Comparison of ENCODE assay signal across 18 cellular contexts in the genomic region with DNA sequence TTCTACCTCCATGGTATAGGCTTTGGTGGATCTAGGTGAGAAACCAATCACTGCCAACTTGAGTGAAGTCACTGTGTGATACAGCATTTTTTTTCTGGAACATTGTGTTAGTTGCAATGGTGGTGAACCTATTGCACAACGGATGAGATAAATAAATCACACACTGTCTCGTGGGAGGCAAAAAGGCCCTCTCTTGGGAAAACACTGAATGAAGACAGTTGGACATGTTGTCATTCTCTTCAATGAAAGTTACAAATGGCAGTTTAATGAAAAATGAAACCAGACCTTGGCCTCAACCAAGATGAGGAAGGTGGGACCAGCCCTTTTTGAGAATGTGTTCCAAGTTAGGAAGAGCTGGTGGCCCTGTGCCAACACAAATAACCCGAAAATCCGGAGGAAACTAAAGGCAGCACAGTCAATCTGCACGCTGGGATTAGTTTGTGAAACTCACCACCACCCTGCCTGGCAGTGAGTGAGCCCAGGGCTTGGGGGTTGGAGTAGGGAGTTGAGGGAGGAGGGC. TPM values are rescaled to one million over a fixed set of nuclear protein-coding genes. Genes with fewer than 3 reads are reported as not detected.
DNase-seq lines count a peak whose midpoint lies in the region; ATAC-seq and TF ChIP-seq lines count a peak whose summit lies in the region.
"Had no signal": no experiment of that assay in that cellular context is flagged by ENCODE, and none has a peak within 500 bp of the region (broad histone marks: within the 10 kb centered on the region; RNA-seq: fewer than 3 reads in every experiment).

No MANE protein-coding gene starts in this region.

- DNase-seq in SJCRH30 (peak; percentile 51 to 78), fibroblast of peridontal ligament (ENCODE audit: extremely low read depth) (peak; percentile 4), renal cortical epithelial cell (ENCODE audit: low read depth) (peak; percentile 71)
- no peak for DNase-seq in central memory CD4-positive, alpha-beta T cell
- no peak for DNase-seq in activated T-cell treated with anti-CD3 and anti-CD28 coated beads, Interleukin-2, amount 50 U/mL, for 72 hours
- DNase-seq: activated CD8-positive, alpha-beta T cell treated with anti-CD3 and anti-CD28 coated beads for 36 hours; activated effector memory CD4-positive, alpha-beta T cell treated with Interleukin-2 at 50 U/mL for 16 hours; CD4-positive, alpha-beta memory T cell; head of caudate nucleus; kidney glomerular epithelial cell; NCI-H1092 treated with DMSO at 0.1 percent for 48 hours; NK-92 treated with Interleukin-12 subunit alpha and Interleukin-12 subunit beta, amount 100 ng/mL, for 24 hours; SK-N-SH had no signal

- H3K4me1 ChIP-seq in HEK293 (ENCODE audit: control insufficient read depth, insufficient read depth, low read length), result no peaks in the 10 kb centered on the region; the same call in 1 of the 2 replicates
- peaks cover 13% of the 10 kb centered on the region for H3K4me1 ChIP-seq in SJCRH30
- H3K4me1 ChIP-seq: parathyroid adenoma had no signal

- H3K4me1 Mint-ChIP-seq in activated T-cell treated with anti-CD3 and anti-CD28 coated beads, Interleukin-2, amount 50 U/mL, for 72 hours (ENCODE audit: low read depth), result no peaks in the 10 kb centered on the region
- H3K4me1 Mint-ChIP-seq: brain; CD4-positive, alpha-beta memory T cell had no signal

- CTCF ChIA-PET in HEK293 (lab: Yijun Ruan, JAX), result interaction anchor here (0.7 kb wide), 1 partner anchor 29 kb away, joined by 3 read pairs; no protein-coding TSS in a partner anchor

- H3K36me3 Mint-ChIP-seq in activated T-cell treated with anti-CD3 and anti-CD28 coated beads, Interleukin-2, amount 50 U/mL, for 72 hours (ENCODE audit: insufficient read depth in 2 of 2), result no peaks in the 10 kb centered on the region
- H3K36me3 Mint-ChIP-seq: brain; CD4-positive, alpha-beta memory T cell had no signal

- H3K9me3 Mint-ChIP-seq in activated T-cell treated with anti-CD3 and anti-CD28 coated beads, Interleukin-2, amount 50 U/mL, for 72 hours, result peaks cover 0 to 1% of the 10 kb centered on the region in 2 donors
- H3K9me3 Mint-ChIP-seq: activated CD8-positive, alpha-beta T cell treated with anti-CD3 and anti-CD28 coated beads for 36 hours had no signal

- H3K4me3 ChIP-seq in HEK293 (ENCODE audit: low read depth, low read length) (no peak overlapping the region), SJCRH30 (no peak overlapping the region)
- H3K4me3 ChIP-seq: thoracic aorta had no signal

- POLR2A ChIA-PET in HEK293 (lab: Yijun Ruan, JAX), result no interaction called here

- H3K27ac Mint-ChIP-seq in activated T-cell treated with anti-CD3 and anti-CD28 coated beads, Interleukin-2, amount 50 U/mL, for 72 hours, result no peak overlapping the region
- H3K27ac Mint-ChIP-seq: activated CD8-positive, alpha-beta T cell treated with anti-CD3 and anti-CD28 coated beads for 36 hours; brain; CD4-positive, alpha-beta memory T cell had no signal

- no peak for TF ChIP-seq CTCF in HEK293 (tag by site-specific recombination; IDR thresholded peaks at IDR 0.05)

- no peak overlapping the region for H3K4me3 Mint-ChIP-seq in activated T-cell treated with anti-CD3 and anti-CD28 coated beads, Interleukin-2, amount 50 U/mL, for 72 hours
- H3K4me3 Mint-ChIP-seq: activated CD8-positive, alpha-beta T cell treated with anti-CD3 and anti-CD28 coated beads for 36 hours; CD4-positive, alpha-beta memory T cell had no signal

- H3K36me3 ChIP-seq in HEK293 (ENCODE audit: control insufficient read depth in 2 of 2, insufficient read depth in 1 of 2, low read length in 2 of 2), result no peaks in the 10 kb centered on the region
- no peaks in the 10 kb centered on the region for H3K36me3 ChIP-seq in SJCRH30
- H3K36me3 ChIP-seq: thoracic aorta had no signal

- H3K27me3 ChIP-seq in SJCRH30, result no peaks in the 10 kb centered on the region

- H3K27ac ChIP-seq in HEK293 (ENCODE audit: extremely low read depth, low read depth, low read length) (no peak overlapping the region; the same call in 1 of the 2 replicates), SJCRH30 (no peak overlapping the region)
- H3K27ac ChIP-seq: parathyroid adenoma, thoracic aorta had no signal

- peaks cover 37% of the 10 kb centered on the region for H3K27me3 Mint-ChIP-seq in activated T-cell treated with anti-CD3 and anti-CD28 coated beads, Interleukin-2, amount 50 U/mL, for 72 hours (ENCODE audit: low read depth)

- H3K9me3 ChIP-seq in HEK293 (ENCODE audit: control insufficient read depth, insufficient read depth, low read depth, low read length) (no peaks in the 10 kb centered on the region), SJCRH30 (replicated peaks) (no peaks in the 10 kb centered on the region)
- H3K9me3 ChIP-seq: SK-N-SH, thoracic aorta had no signal

- no peak for ATAC-seq in activated T-cell treated with anti-CD3 and anti-CD28 coated beads, Interleukin-2, amount 50 U/mL, for 72 hours (replicated peaks in 1 of 2)
- no peak for ATAC-seq in HG03095 (IDR thresholded peaks at IDR 0.05; ENCODE audit: unreplicated experiment)
- ATAC-seq: activated CD8-positive, alpha-beta T cell treated with anti-CD3 and anti-CD28 coated beads for 36 hours had no signal

TF ChIP-seq in HEK293, 187 proteins besides CTCF, POLR2A, EP300 and RAD21 (continues in another document):
- TF ChIP-seq KLF1 (tag by site-specific recombination; IDR thresholded peaks at IDR 0.05) (peak; percentile 59; the same call in 1 of the 2 replicates), ZFP41 (tag by site-specific recombination; IDR thresholded peaks at IDR 0.05; ENCODE audit: borderline replicate concordance) (no peak), ZNF155 (tag by site-specific recombination; IDR thresholded peaks at IDR 0.05) (no peak), FEZF1 (tag by site-specific recombination; IDR thresholded peaks at IDR 0.05) (peak; percentile 67), SP7 (tag by site-specific recombination; IDR thresholded peaks at IDR 0.05) (peak; percentile 15; the same call in 1 of the 2 replicates), ZNF654 (tag by site-specific recombination; IDR thresholded peaks at IDR 0.05; ENCODE audit: low read depth) (no peak), ZNF610 (tag by site-specific recombination; IDR thresholded peaks at IDR 0.05; ENCODE audit: borderline replicate concordance) (no peak), ZFP69B (tag by site-specific recombination; IDR thresholded peaks at IDR 0.05) (peak; percentile 63; the same call in 1 of the 2 replicates), ZNF341 (tag by site-specific recombination; IDR thresholded peaks at IDR 0.05; ENCODE audit: low read depth) (peak; percentile 67; the same call in 1 of the 2 replicates), GLI4 (tag by site-specific recombination; IDR thresholded peaks at IDR 0.05) (no peak), SP3 (tag by site-specific recombination; IDR thresholded peaks at IDR 0.05) (no peak), ZNF629 (tag by site-specific recombination; IDR thresholded peaks at IDR 0.05) (0 out of 2 replicates have a peak, but pooled peaks have one; percentile 10), YY2 (tag by site-specific recombination; IDR thresholded peaks at IDR 0.05) (0 out of 2 replicates have a peak, but pooled peaks have one; percentile 33), ZNF660 (tag by site-specific recombination; IDR thresholded peaks at IDR 0.05) (0 out of 2 replicates have a peak, but pooled peaks have one; percentile 51)
- TF ChIP-seq, protein P1, sequence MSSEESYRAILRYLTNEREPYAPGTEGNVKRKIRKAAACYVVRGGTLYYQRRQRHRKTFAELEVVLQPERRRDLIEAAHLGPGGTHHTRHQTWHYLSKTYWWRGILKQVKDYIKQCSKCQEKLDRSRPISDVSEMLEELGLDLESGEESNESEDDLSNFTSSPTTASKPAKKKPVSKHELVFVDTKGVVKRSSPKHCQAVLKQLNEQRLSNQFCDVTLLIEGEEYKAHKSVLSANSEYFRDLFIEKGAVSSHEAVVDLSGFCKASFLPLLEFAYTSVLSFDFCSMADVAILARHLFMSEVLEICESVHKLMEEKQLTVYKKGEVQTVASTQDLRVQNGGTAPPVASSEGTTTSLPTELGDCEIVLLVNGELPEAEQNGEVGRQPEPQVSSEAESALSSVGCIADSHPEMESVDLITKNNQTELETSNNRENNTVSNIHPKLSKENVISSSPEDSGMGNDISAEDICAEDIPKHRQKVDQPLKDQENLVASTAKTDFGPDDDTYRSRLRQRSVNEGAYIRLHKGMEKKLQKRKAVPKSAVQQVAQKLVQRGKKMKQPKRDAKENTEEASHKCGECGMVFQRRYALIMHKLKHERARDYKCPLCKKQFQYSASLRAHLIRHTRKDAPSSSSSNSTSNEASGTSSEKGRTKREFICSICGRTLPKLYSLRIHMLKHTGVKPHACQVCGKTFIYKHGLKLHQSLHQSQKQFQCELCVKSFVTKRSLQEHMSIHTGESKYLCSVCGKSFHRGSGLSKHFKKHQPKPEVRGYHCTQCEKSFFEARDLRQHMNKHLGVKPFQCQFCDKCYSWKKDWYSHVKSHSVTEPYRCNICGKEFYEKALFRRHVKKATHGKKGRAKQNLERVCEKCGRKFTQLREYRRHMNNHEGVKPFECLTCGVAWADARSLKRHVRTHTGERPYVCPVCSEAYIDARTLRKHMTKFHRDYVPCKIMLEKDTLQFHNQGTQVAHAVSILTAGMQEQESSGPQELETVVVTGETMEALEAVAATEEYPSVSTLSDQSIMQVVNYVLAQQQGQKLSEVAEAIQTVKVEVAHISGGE (tag by site-specific recombination; conservative IDR thresholded peaks at IDR 0.05; ENCODE audit: low read depth), result 0 out of 2 replicates have a peak, but pooled peaks have one; percentile 13
- TF ChIP-seq, protein P2, sequence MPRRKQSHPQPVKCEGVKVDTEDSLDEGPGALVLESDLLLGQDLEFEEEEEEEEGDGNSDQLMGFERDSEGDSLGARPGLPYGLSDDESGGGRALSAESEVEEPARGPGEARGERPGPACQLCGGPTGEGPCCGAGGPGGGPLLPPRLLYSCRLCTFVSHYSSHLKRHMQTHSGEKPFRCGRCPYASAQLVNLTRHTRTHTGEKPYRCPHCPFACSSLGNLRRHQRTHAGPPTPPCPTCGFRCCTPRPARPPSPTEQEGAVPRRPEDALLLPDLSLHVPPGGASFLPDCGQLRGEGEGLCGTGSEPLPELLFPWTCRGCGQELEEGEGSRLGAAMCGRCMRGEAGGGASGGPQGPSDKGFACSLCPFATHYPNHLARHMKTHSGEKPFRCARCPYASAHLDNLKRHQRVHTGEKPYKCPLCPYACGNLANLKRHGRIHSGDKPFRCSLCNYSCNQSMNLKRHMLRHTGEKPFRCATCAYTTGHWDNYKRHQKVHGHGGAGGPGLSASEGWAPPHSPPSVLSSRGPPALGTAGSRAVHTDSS (tag by site-specific recombination; IDR thresholded peaks at IDR 0.05), result peak; percentile 65

RNA-seq across cellular contexts. Expression of a gene that starts 5.4 kb away (rescaled TPM):
- 0.13 and 0.22 TPM in 2 replicates for total RNA-seq in SJCRH30 (2014; rRNA removed; shearing (Covaris generic))
- total RNA-seq in renal cortical epithelial cell, result 0.15 TPM in 1 of 2 replicates, not detected in the other
- under 1 TPM in 1 of 2 donors, not detected in 1; 0.12 TPM for total RNA-seq in activated T-cell treated with anti-CD3 and anti-CD28 coated beads, Interleukin-2, amount 50 U/mL, for 72 hours
- total RNA-seq: activated CD8-positive, alpha-beta T cell treated with anti-CD3 and anti-CD28 coated beads for 36 hours; CD4-positive, alpha-beta memory T cell had no signal

Comparison
In these comparisons a context has a peak if more than half of its experiments do, and no peak if none do; other contexts are left out.
1. DNase-seq: peak in SJCRH30 (2 of 2), fibroblast of peridontal ligament (single experiment) and renal cortical epithelial cell (single experiment); none in central memory CD4-positive, alpha-beta T cell (single experiment) and activated T-cell treated with anti-CD3 and anti-CD28 coated beads, Interleukin-2, amount 50 U/mL, for 72 hours (0 of 2).